In the genomic region with DNA sequence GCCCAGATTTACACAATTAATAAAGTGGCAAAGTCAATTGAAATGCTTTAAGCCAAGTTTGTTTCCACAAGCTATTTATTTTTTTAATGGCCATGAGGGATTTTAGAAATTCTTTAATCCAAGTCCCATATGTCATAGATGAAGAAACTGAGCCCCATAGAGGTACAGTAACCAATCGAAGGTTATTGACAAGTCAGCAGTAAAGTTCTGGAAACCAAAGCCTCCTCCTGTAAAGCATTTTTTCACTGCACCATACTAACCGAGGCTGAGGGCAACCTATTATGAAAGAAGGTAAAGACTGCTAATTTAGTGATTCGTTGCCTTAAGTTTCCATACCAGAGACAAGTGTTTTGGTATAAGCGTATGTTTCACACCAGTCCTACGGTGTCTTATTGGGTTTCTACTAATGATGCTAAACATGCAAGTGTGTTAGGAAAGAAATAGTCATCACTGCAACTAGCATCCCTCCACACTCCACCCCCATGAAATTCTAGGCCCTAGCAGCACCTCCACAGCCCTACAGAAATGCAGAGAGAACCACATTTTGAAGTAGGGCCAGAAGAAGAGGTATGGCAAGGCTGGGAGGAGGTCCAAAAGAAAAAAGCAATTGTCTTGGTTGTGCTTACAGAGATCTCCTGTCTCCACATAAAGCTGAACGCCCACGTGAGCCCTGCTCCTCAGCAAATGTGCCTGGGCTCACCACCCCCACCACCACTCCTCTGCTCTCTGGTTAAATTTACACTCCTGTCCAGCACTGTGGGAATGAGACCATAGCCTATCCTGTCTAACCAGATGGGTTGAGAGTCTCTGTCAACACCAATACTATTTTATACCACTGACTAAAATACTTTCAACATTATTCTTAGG, we compare ENCODE assay signal across 22 cellular contexts.
DNase-seq lines count a peak whose midpoint lies in the region; ATAC-seq, FAIRE-seq and TF ChIP-seq lines count a peak whose summit lies in the region.
"Had no signal": no experiment of that assay in that cellular context is flagged by ENCODE, and none has a peak within 500 bp of the region (broad histone marks: within the 10 kb centered on the region; RNA-seq: fewer than 3 reads in every experiment).

No MANE protein-coding gene starts in this region.

- H3K27me3 ChIP-seq in astrocyte (ENCODE audit: insufficient read depth, low read length) (no peaks in the 10 kb centered on the region), right cardiac atrium (ENCODE audit: control insufficient read depth, insufficient read depth) (no peaks in the 10 kb centered on the region)

- no peaks in the 10 kb centered on the region for H3K79me2 ChIP-seq in astrocyte (ENCODE audit: insufficient read depth, low read length)

- intact Hi-C loops in activated CD8-positive, alpha-beta T cell treated with anti-CD3 and anti-CD28 coated beads for 36 hours (cut with micrococcal nuclease): no loop called here
- intact Hi-C loops in posterior cingulate gyrus (cut with DNase I): no loop called here
- intact Hi-C loops in right cardiac atrium (cut with DNase I): no loop called here

- no peak for DNase-seq in activated CD8-positive, alpha-beta T cell treated with anti-CD3 and anti-CD28 coated beads for 36 hours
- no peak for DNase-seq in activated CD8-positive, alpha-beta T cell treated with anti-CD3 and anti-CD28 coated beads, Interleukin-2, amount 10 ng/mL, durations not matched to agents 7 days and 5 days
- DNase-seq in GM03348 (ENCODE audit: low spot score): peak; percentile 31
- DNase-seq in astrocyte (ENCODE audit: low read depth): peak; percentile 25
- peak in 8 of 10 donors; percentile 44 to 91 (median 61) for DNase-seq in posterior cingulate gyrus
- no peak for DNase-seq in effector memory CD8-positive, alpha-beta T cell
- DNase-seq in right cardiac atrium: no peak
- no peak for DNase-seq in stimulated activated naive CD4-positive, alpha-beta T cell treated with Interleukin-2 at 50 U/mL for 16 hours (lab: John Stamatoyannopoulos, UW)
- DNase-seq: GDM1, KBM-7, NCI-H1092, NCI-H1436, NCI-H1930, NCI-H2227 treated with DMSO at 0.1 percent for 48 hours, NCI-H510A, NCI-H748 treated with DMSO at 0.1 percent for 48 hours, SIG-M5 had no signal

- POLR2A ChIA-PET in activated CD8-positive, alpha-beta T cell treated with anti-CD3 and anti-CD28 coated beads for 36 hours (lab: Charles Lee): no interaction called here
- POLR2A ChIA-PET in activated CD8-positive, alpha-beta T cell treated with anti-CD3 and anti-CD28 coated beads, Interleukin-2, amount 10 ng/mL, durations not matched to agents 7 days and 5 days (lab: Charles Lee): no interaction called here

- no peaks in the 10 kb centered on the region for H3K4me1 Mint-ChIP-seq in activated CD8-positive, alpha-beta T cell treated with anti-CD3 and anti-CD28 coated beads for 36 hours (ENCODE audit: low read depth)
- no peaks in the 10 kb centered on the region for H3K4me1 Mint-ChIP-seq in activated CD8-positive, alpha-beta T cell treated with anti-CD3 and anti-CD28 coated beads, Interleukin-2, amount 10 ng/mL, durations not matched to agents 7 days and 5 days (ENCODE audit: low read depth)
- H3K4me1 Mint-ChIP-seq in astrocyte (ENCODE audit: low read depth, unreplicated experiment): no peaks in the 10 kb centered on the region
- H3K4me1 Mint-ChIP-seq in effector memory CD8-positive, alpha-beta T cell (ENCODE audit: low read depth in 2 of 2): no peaks in the 10 kb centered on the region
- H3K4me1 Mint-ChIP-seq: B cell, CD14-positive monocyte had no signal

- H4K20me1 ChIP-seq in astrocyte (ENCODE audit: insufficient read depth, low read length): no peaks in the 10 kb centered on the region

- WGBS in right cardiac atrium: 83% methylated on average over 7 of the region's 7 CpGs

- peaks cover 2% of the 10 kb centered on the region for H3K27me3 Mint-ChIP-seq in activated CD8-positive, alpha-beta T cell treated with anti-CD3 and anti-CD28 coated beads for 36 hours
- no peaks in the 10 kb centered on the region for H3K27me3 Mint-ChIP-seq in activated CD8-positive, alpha-beta T cell treated with anti-CD3 and anti-CD28 coated beads, Interleukin-2, amount 10 ng/mL, durations not matched to agents 7 days and 5 days (ENCODE audit: low read depth)
- peaks cover 6% of the 10 kb centered on the region for H3K27me3 Mint-ChIP-seq in astrocyte (ENCODE audit: low read depth, unreplicated experiment)
- no peaks in the 10 kb centered on the region for H3K27me3 Mint-ChIP-seq in effector memory CD8-positive, alpha-beta T cell

- H3K36me3 Mint-ChIP-seq in activated CD8-positive, alpha-beta T cell treated with anti-CD3 and anti-CD28 coated beads for 36 hours (ENCODE audit: low read depth): no peaks in the 10 kb centered on the region
- H3K36me3 Mint-ChIP-seq in activated CD8-positive, alpha-beta T cell treated with anti-CD3 and anti-CD28 coated beads, Interleukin-2, amount 10 ng/mL, durations not matched to agents 7 days and 5 days (ENCODE audit: low read depth): no peaks in the 10 kb centered on the region
- H3K36me3 Mint-ChIP-seq in astrocyte (ENCODE audit: low read depth, unreplicated experiment): no peaks in the 10 kb centered on the region
- no peaks in the 10 kb centered on the region for H3K36me3 Mint-ChIP-seq in effector memory CD8-positive, alpha-beta T cell (ENCODE audit: insufficient read depth)
- H3K36me3 Mint-ChIP-seq: CD14-positive monocyte had no signal

- CTCF ChIA-PET in activated CD8-positive, alpha-beta T cell treated with anti-CD3 and anti-CD28 coated beads for 36 hours (lab: Charles Lee): interaction anchor here (1.5 kb wide), 1 partner anchor 17 kb away, joined by 8 read pairs; no protein-coding TSS in a partner anchor
- CTCF ChIA-PET in activated CD8-positive, alpha-beta T cell treated with anti-CD3 and anti-CD28 coated beads, Interleukin-2, amount 10 ng/mL, durations not matched to agents 7 days and 5 days (lab: Charles Lee): interaction anchor here (1.0 to 1.1 kb wide), 2 partner anchors 17 kb away, joined by 3 to 6 read pairs; no protein-coding TSS in a partner anchor

- H3K4me1 ChIP-seq in astrocyte (ENCODE audit: insufficient read depth, low read length) (peaks cover 3% of the 10 kb centered on the region), right cardiac atrium (ENCODE audit: control insufficient read depth, insufficient read depth, low read length) (no peaks in the 10 kb centered on the region)

- H3K4me2 ChIP-seq in astrocyte (ENCODE audit: low read length): no peak overlapping the region

- no peak overlapping the region for H3K27ac ChIP-seq in astrocyte (ENCODE audit: low read depth, low read length)
- H3K27ac ChIP-seq in right cardiac atrium (ENCODE audit: low read length): no peak overlapping the region

- H3K4me3 Mint-ChIP-seq in activated CD8-positive, alpha-beta T cell treated with anti-CD3 and anti-CD28 coated beads for 36 hours: no peak overlapping the region
- H3K4me3 Mint-ChIP-seq in activated CD8-positive, alpha-beta T cell treated with anti-CD3 and anti-CD28 coated beads, Interleukin-2, amount 10 ng/mL, durations not matched to agents 7 days and 5 days: no peak overlapping the region
- no peak overlapping the region for H3K4me3 Mint-ChIP-seq in astrocyte (ENCODE audit: unreplicated experiment)
- no peak overlapping the region for H3K4me3 Mint-ChIP-seq in effector memory CD8-positive, alpha-beta T cell
- H3K4me3 Mint-ChIP-seq: B cell, CD14-positive monocyte had no signal

- H3K4me3 ChIP-seq in astrocyte (ENCODE audit: insufficient read depth, low read depth, low read length): no peak overlapping the region
- no peak overlapping the region for H3K4me3 ChIP-seq in right cardiac atrium (ENCODE audit: low read length)

- no peaks in the 10 kb centered on the region for H3K9me3 ChIP-seq in astrocyte (ENCODE audit: insufficient read depth, low read depth, low read length)
- H3K9me3 ChIP-seq in right cardiac atrium (ENCODE audit: control insufficient read depth, low read length): no peaks in the 10 kb centered on the region

- no peak overlapping the region for H3K27ac Mint-ChIP-seq in activated CD8-positive, alpha-beta T cell treated with anti-CD3 and anti-CD28 coated beads for 36 hours
- H3K27ac Mint-ChIP-seq in activated CD8-positive, alpha-beta T cell treated with anti-CD3 and anti-CD28 coated beads, Interleukin-2, amount 10 ng/mL, durations not matched to agents 7 days and 5 days: no peak overlapping the region
- H3K27ac Mint-ChIP-seq in astrocyte (ENCODE audit: unreplicated experiment): no peak overlapping the region
- no peak overlapping the region for H3K27ac Mint-ChIP-seq in effector memory CD8-positive, alpha-beta T cell
- H3K27ac Mint-ChIP-seq: B cell, CD14-positive monocyte had no signal

- H3K9me3 Mint-ChIP-seq in activated CD8-positive, alpha-beta T cell treated with anti-CD3 and anti-CD28 coated beads for 36 hours: peaks cover 1% of the 10 kb centered on the region
- H3K9me3 Mint-ChIP-seq in activated CD8-positive, alpha-beta T cell treated with anti-CD3 and anti-CD28 coated beads, Interleukin-2, amount 10 ng/mL, durations not matched to agents 7 days and 5 days (ENCODE audit: insufficient read depth): no peaks in the 10 kb centered on the region
- H3K9me3 Mint-ChIP-seq in astrocyte (ENCODE audit: unreplicated experiment): no peaks in the 10 kb centered on the region
- H3K9me3 Mint-ChIP-seq in effector memory CD8-positive, alpha-beta T cell: peaks cover under 1 to 2% of the 10 kb centered on the region in 2 donors

- no peaks in the 10 kb centered on the region for H3K36me3 ChIP-seq in astrocyte (ENCODE audit: insufficient read depth, low read length)

- no peak for FAIRE-seq in astrocyte (lab: Jason Lieb, UNC)
- FAIRE-seq: GM19239, H1 had no signal

- no peak for TF ChIP-seq CTCF in activated CD8-positive, alpha-beta T cell treated with anti-CD3 and anti-CD28 coated beads for 36 hours (IDR thresholded peaks at IDR 0.05)
- no peak for TF ChIP-seq CTCF in astrocyte (IDR thresholded peaks at IDR 0.05; ENCODE audit: insufficient read depth, low read depth, low read length)

- no peak overlapping the region for H3K9ac ChIP-seq in astrocyte (ENCODE audit: low read length)

- ATAC-seq in activated CD8-positive, alpha-beta T cell treated with anti-CD3 and anti-CD28 coated beads for 36 hours: peak; percentile 13
- ATAC-seq in activated CD8-positive, alpha-beta T cell treated with anti-CD3 and anti-CD28 coated beads, Interleukin-2, amount 10 ng/mL, durations not matched to agents 7 days and 5 days: no peak
- no peak for ATAC-seq in effector memory CD8-positive, alpha-beta T cell (replicated peaks)
- no peak for ATAC-seq in right cardiac atrium
- ATAC-seq: Panc1 had no signal

- no peak overlapping the region for H2AFZ ChIP-seq in astrocyte (ENCODE audit: low read depth, low read length)

Comparison
In these comparisons a context has a peak if more than half of its experiments do, and no peak if none do; other contexts are left out.
1. DNase-seq: peak in GM03348 (single experiment), astrocyte (single experiment) and posterior cingulate gyrus (8 of 10); none in activated CD8-positive, alpha-beta T cell treated with anti-CD3 and anti-CD28 coated beads for 36 hours (single experiment), activated CD8-positive, alpha-beta T cell treated with anti-CD3 and anti-CD28 coated beads, Interleukin-2, amount 10 ng/mL, durations not matched to agents 7 days and 5 days (single experiment), effector memory CD8-positive, alpha-beta T cell (0 of 3), right cardiac atrium (0 of 3) and stimulated activated naive CD4-positive, alpha-beta T cell treated with Interleukin-2 at 50 U/mL for 16 hours (single experiment).